Comparison of ENCODE assay signal across 27 cellular contexts in the genomic region with DNA sequence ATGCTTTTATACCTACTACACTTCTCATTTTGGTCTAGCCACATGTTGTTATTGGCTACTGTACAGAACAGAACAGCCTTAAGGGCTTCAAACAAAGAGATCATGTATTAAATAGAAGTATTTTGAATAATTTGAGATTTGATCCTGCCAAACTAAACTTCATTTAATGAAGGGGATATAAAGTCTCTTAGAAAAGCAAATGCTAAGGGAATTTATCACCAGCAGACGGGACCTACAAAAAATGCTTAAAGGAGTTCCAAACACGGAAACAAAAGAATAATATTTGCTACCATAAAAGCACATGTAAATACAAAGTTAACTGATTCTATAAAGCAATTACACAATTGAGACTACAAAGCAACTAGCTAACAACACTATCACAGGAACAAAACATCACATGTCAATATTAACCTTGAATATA. TPM values are rescaled to one million over a fixed set of nuclear protein-coding genes. Genes with fewer than 3 reads are reported as not detected.
A peak's percentile ranks its signal among the peaks of the same experiment; 100 is the strongest.
DNase-seq lines count a peak whose midpoint lies in the region; ATAC-seq and TF ChIP-seq lines count a peak whose summit lies in the region.
"Had no signal": no experiment of that assay in that cellular context is flagged by ENCODE, and none has a peak within 500 bp of the region (broad histone marks: within the 10 kb centered on the region; RNA-seq: fewer than 3 reads in every experiment).

No MANE protein-coding gene starts in this region.

- 47% methylated on average over 2 of the region's 2 CpGs for WGBS in hepatocyte (ENCODE audit: low lambda C conversion rate, missing lambda C conversion rate)

- H3K36me3 ChIP-seq in mucosa of descending colon (ENCODE audit: low read depth), result no peaks in the 10 kb centered on the region
- no peaks in the 10 kb centered on the region for H3K36me3 ChIP-seq in hepatocyte (replicated peaks; ENCODE audit: insufficient read depth, low read depth)
- H3K36me3 ChIP-seq: BLaER1, ovary, SJCRH30, transverse colon had no signal

- intact Hi-C loops in mucosa of descending colon (cut with DNase I, micrococcal nuclease), result no loop called here

- H3K4me3 ChIP-seq in mucosa of descending colon (no peak overlapping the region), hepatocyte (no peak overlapping the region)
- H3K4me3 ChIP-seq: BLaER1, dorsolateral prefrontal cortex, ovary, SJCRH30, transverse colon had no signal

- TF ChIP-seq CTCF in VCaP (conservative IDR thresholded peaks at IDR 0.05), result no peak
- no peak for TF ChIP-seq CTCF in mucosa of descending colon (IDR thresholded peaks at IDR 0.05)
- TF ChIP-seq CTCF in hepatocyte (IDR thresholded peaks at IDR 0.05; ENCODE audit: poor library complexity), result no peak

- ATAC-seq in mucosa of descending colon, result peak; percentile 73
- no peak for ATAC-seq in GM18517 (IDR thresholded peaks at IDR 0.05; ENCODE audit: unreplicated experiment)
- ATAC-seq: activated naive CD8-positive, alpha-beta T cell treated with anti-CD3 and anti-CD28 coated beads, Interleukin-2, amount 50 U/mL, for 24 hours; stimulated activated effector memory CD8-positive, alpha-beta T cell treated with anti-CD3 and anti-CD28 coated beads, Interleukin-12 subunit alpha, Interleukin-12 subunit beta, amount 100 ng/mL, for 72 hours; WTC11 had no signal

- H4K20me1 ChIP-seq in hepatocyte (ENCODE audit: insufficient read depth, poor library complexity, severe bottlenecking), result no peaks in the 10 kb centered on the region
- H4K20me1 ChIP-seq: BLaER1 had no signal

- no peak; the same call in 1 of the 2 replicates for TF ChIP-seq EP300 in Ishikawa (IDR thresholded peaks at IDR 0.05; ENCODE audit: borderline replicate concordance)

- no peaks in the 10 kb centered on the region for H3K79me2 ChIP-seq in hepatocyte

- H2AFZ ChIP-seq in hepatocyte, result no peak overlapping the region

- H3K9me3 ChIP-seq in mucosa of descending colon, result no peaks in the 10 kb centered on the region
- H3K9me3 ChIP-seq in hepatocyte (ENCODE audit: low read depth), result no peaks in the 10 kb centered on the region
- H3K9me3 ChIP-seq: ovary, transverse colon had no signal

- H3K4me1 ChIP-seq in mucosa of descending colon (ENCODE audit: low read depth), result no peaks in the 10 kb centered on the region
- H3K4me1 ChIP-seq in hepatocyte (ENCODE audit: insufficient read depth), result no peaks in the 10 kb centered on the region
- H3K4me1 ChIP-seq: BLaER1 had no signal

- H3K4me2 ChIP-seq in hepatocyte, result no peak overlapping the region
- H3K4me2 ChIP-seq: BLaER1 had no signal

- peak; percentile 79 to 96 for DNase-seq in NCI-H2081 (lab: John Stamatoyannopoulos, UW)
- DNase-seq in mucosa of descending colon, result no peak
- DNase-seq in hepatocyte (ENCODE audit: low spot score), result no peak
- DNase-seq in activated T-cell treated with anti-CD3 and anti-CD28 coated beads for 4 hours, result no peak
- DNase-seq: activated CD4-positive, alpha-beta T cell treated with anti-CD3 and anti-CD28 coated beads, Interleukin-2, amount 50 U/mL, for 1 hour; activated gamma-delta T cell treated with Interleukin-2 at 50 U/mL for 16 hours; activated naive CD8-positive, alpha-beta T cell treated with anti-CD3 and anti-CD28 coated beads, Interleukin-2, amount 50 U/mL, for 24 hours; activated T-cell treated with anti-CD3 and anti-CD28 coated beads, Interleukin-2, amount 50 U/mL, for 24 hours; cerebellar nuclear complex; DMS53; dorsolateral prefrontal cortex; KG1; NCI-H1417 treated with DMSO at 0.1 percent for 48 hours; NCI-H526; ovary; SJCRH30; stimulated activated CD4-positive, alpha-beta T cell treated with anti-CD3 and anti-CD28 coated beads, Interleukin-15, amount 100 ng/mL, for 24 hours; T1000; transverse colon had no signal

- H3K9me2 ChIP-seq in hepatocyte (replicated peaks; ENCODE audit: insufficient read depth), result no peaks in the 10 kb centered on the region

- H3K27me3 ChIP-seq in hepatocyte, result no peaks in the 10 kb centered on the region
- H3K27me3 ChIP-seq: BLaER1, dorsolateral prefrontal cortex, ovary, SJCRH30, transverse colon had no signal

- TF ChIP-seq RAD21 in Ishikawa (IDR thresholded peaks at IDR 0.05; ENCODE audit: low read depth), result no peak

- peak overlapping the region; percentile 26; the same call in 1 of the 2 replicates for H3K27ac ChIP-seq in VCaP
- no peak overlapping the region for H3K27ac ChIP-seq in hepatocyte
- H3K27ac ChIP-seq: BLaER1, dorsolateral prefrontal cortex, HL-60, ovary, SJCRH30, transverse colon had no signal

TF ChIP-seq in Ishikawa, 13 proteins besides CTCF, POLR2A, EP300 and RAD21:
- TF ChIP-seq, protein P1, sequence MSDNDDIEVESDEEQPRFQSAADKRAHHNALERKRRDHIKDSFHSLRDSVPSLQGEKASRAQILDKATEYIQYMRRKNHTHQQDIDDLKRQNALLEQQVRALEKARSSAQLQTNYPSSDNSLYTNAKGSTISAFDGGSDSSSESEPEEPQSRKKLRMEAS (IDR thresholded peaks at IDR 0.05), result no peak
- TF ChIP-seq NFIC (IDR thresholded peaks at IDR 0.05), result peak; percentile 55

RNA-seq across cellular contexts. Expression of a gene that starts 23.6 kb away (rescaled TPM):
- total RNA-seq in mucosa of descending colon (10 to 100 TPM; 30.8 to 65.1 (median 43.4) TPM), hepatocyte (0.48 and 0.70 TPM in 2 replicates)
- polyA plus RNA-seq in hepatocyte, result 0.07 and 0.19 TPM in 2 replicates
- total RNA-seq: G401 had no signal

Comparison
In these comparisons a context has a peak if more than half of its experiments do, and no peak if none do; other contexts are left out.
1. DNase-seq: peak in NCI-H2081 (2 of 2); none in mucosa of descending colon (0 of 3), hepatocyte (single experiment) and activated T-cell treated with anti-CD3 and anti-CD28 coated beads for 4 hours (single experiment).
2. RNA of a gene that starts 23.6 kb away (total RNA-seq): 30.8 to 65.1 TPM in mucosa of descending colon; 0.48 to 0.70 TPM in hepatocyte; every median in the first group is over 10 times any median in the second.